In genomic region chr18:42536442-42536841, GRCh38 we compare ENCODE assay signal across 18 cellular contexts.
DNase-seq lines count a peak whose midpoint lies in the region; ATAC-seq and TF ChIP-seq lines count a peak whose summit lies in the region.
"Had no signal": no experiment of that assay in that cellular context is flagged by ENCODE, and none has a peak within 500 bp of the region (broad histone marks: within the 10 kb centered on the region; RNA-seq: fewer than 3 reads in every experiment).

No MANE protein-coding gene starts in this region.

- CTCF ChIA-PET in activated CD4-positive, alpha-beta T cell treated with anti-CD3 and anti-CD28 coated beads for 36 hours (lab: Charles Lee) = no interaction called here

- no peak overlapping the region for H2BK12ac ChIP-seq in mesenchymal stem cell (ENCODE audit: low read length in 2 of 2)

- DNase-seq in NCI-H82 (lab: John Stamatoyannopoulos, UW) = peak; percentile 24
- DNase-seq in NCI-H82 treated with DMSO at 0.1 percent for 48 hours (lab: John Stamatoyannopoulos, UW; ENCODE audit: unreplicated experiment) = no peak
- peak; percentile 81 for DNase-seq in NCI-H524 treated with DMSO at 0.1 percent for 48 hours (lab: John Stamatoyannopoulos, UW)
- peak; percentile 28 for DNase-seq in mesenchymal stem cell
- DNase-seq in activated CD4-positive, alpha-beta T cell treated with anti-CD3 and anti-CD28 coated beads for 36 hours = no peak
- no peak for DNase-seq in GM13976 (ENCODE audit: low spot score)
- DNase-seq: Calu3; CD8-positive, alpha-beta T cell; DMS 273 treated with DMSO at 0.1 percent for 48 hours; DMS79; GDM1; HFFc6; IMR-90 had no signal

- H3K27ac ChIP-seq in mesenchymal stem cell (ENCODE audit: low read length, poor library complexity, severe bottlenecking) = no peak overlapping the region
- H3K27ac ChIP-seq: BLaER1 treated with 17β-estradiol and CSF1 and Interleukin-3, amounts not matched to agents 10 nM and 100 nM had no signal

- H3K4me1 ChIP-seq in mesenchymal stem cell (ENCODE audit: control insufficient read depth, insufficient read depth, low read depth, low read length) = no peaks in the 10 kb centered on the region
- H3K4me1 ChIP-seq: BLaER1 treated with 17β-estradiol and CSF1 and Interleukin-3, amounts not matched to agents 10 nM and 100 nM had no signal

- no peak for ATAC-seq in activated CD4-positive, alpha-beta T cell treated with anti-CD3 and anti-CD28 coated beads for 36 hours
- ATAC-seq in HG02973 (IDR thresholded peaks at IDR 0.05; ENCODE audit: unreplicated experiment) = no peak
- ATAC-seq: CD8-positive, alpha-beta T cell; GM23338; HCT116 had no signal

- H3K36me3 ChIP-seq in mesenchymal stem cell (ENCODE audit: control insufficient read depth in 1 of 2, insufficient read depth in 2 of 2, low read depth in 1 of 2, low read length in 2 of 2) = no peaks in the 10 kb centered on the region
- H3K36me3 ChIP-seq: BLaER1 treated with 17β-estradiol and CSF1 and Interleukin-3, amounts not matched to agents 10 nM and 100 nM had no signal

- H3K4me2 ChIP-seq in mesenchymal stem cell (ENCODE audit: low read length, poor library complexity, severe bottlenecking) = no peak overlapping the region
- H3K4me2 ChIP-seq: BLaER1 treated with 17β-estradiol and CSF1 and Interleukin-3, amounts not matched to agents 10 nM and 100 nM; GM23338 had no signal

- POLR2A ChIA-PET in activated CD4-positive, alpha-beta T cell treated with anti-CD3 and anti-CD28 coated beads for 36 hours (lab: Charles Lee) = no interaction called here

- WGBS in mesenchymal stem cell = no CpG with 5 or more reads among the region's 1 CpG

- no peak overlapping the region for H4K91ac ChIP-seq in mesenchymal stem cell (ENCODE audit: low read length)

- H3K27me3 Mint-ChIP-seq in activated CD4-positive, alpha-beta T cell treated with anti-CD3 and anti-CD28 coated beads for 36 hours = no peaks in the 10 kb centered on the region
- H3K27me3 Mint-ChIP-seq: B cell had no signal

- no peaks in the 10 kb centered on the region for H3K4me1 Mint-ChIP-seq in activated CD4-positive, alpha-beta T cell treated with anti-CD3 and anti-CD28 coated beads for 36 hours
- H3K4me1 Mint-ChIP-seq: B cell had no signal

- TF ChIP-seq CTCF in GM13976 (IDR thresholded peaks at IDR 0.05; ENCODE audit: borderline replicate concordance, control extremely low read depth, extremely low read depth, insufficient read depth, missing control alignments) = no peak

- no peak overlapping the region for H3K9ac ChIP-seq in mesenchymal stem cell (ENCODE audit: low read length)
- H3K9ac ChIP-seq: BLaER1 treated with 17β-estradiol and CSF1 and Interleukin-3, amounts not matched to agents 10 nM and 100 nM had no signal

- intact Hi-C loops in activated CD4-positive, alpha-beta T cell treated with anti-CD3 and anti-CD28 coated beads for 36 hours (cut with DNase I, micrococcal nuclease) = no loop called here

- no peak overlapping the region for H4K8ac ChIP-seq in mesenchymal stem cell (ENCODE audit: low read length)

- H3K9me3 Mint-ChIP-seq in activated CD4-positive, alpha-beta T cell treated with anti-CD3 and anti-CD28 coated beads for 36 hours (ENCODE audit: low read depth) = no peaks in the 10 kb centered on the region
- H3K9me3 Mint-ChIP-seq: CD8-positive, alpha-beta T cell; GM23338 had no signal

- H2BK15ac ChIP-seq in mesenchymal stem cell (ENCODE audit: low read depth, poor library complexity, severe bottlenecking) = no peak overlapping the region

- no peaks in the 10 kb centered on the region for H3K27me3 ChIP-seq in mesenchymal stem cell (ENCODE audit: control insufficient read depth in 1 of 2, insufficient read depth in 1 of 2, low read length in 2 of 2)
- H3K27me3 ChIP-seq: BLaER1 treated with 17β-estradiol and CSF1 and Interleukin-3, amounts not matched to agents 10 nM and 100 nM had no signal

- no peak overlapping the region for H2AFZ ChIP-seq in mesenchymal stem cell (ENCODE audit: low read depth, low read length)
- H2AFZ ChIP-seq: GM23338 had no signal

- H3K23ac ChIP-seq in mesenchymal stem cell (ENCODE audit: low read length in 2 of 2) = no peak overlapping the region

- H3K4me3 Mint-ChIP-seq in activated CD4-positive, alpha-beta T cell treated with anti-CD3 and anti-CD28 coated beads for 36 hours = no peak overlapping the region
- H3K4me3 Mint-ChIP-seq: B cell; CD8-positive, alpha-beta T cell; GM23338; HFFc6 had no signal

- no peaks in the 10 kb centered on the region for H3K79me1 ChIP-seq in mesenchymal stem cell (replicated peaks; ENCODE audit: low read length, poor library complexity, severe bottlenecking)

- no peak overlapping the region for H2BK5ac ChIP-seq in mesenchymal stem cell (ENCODE audit: low read depth, low read length, poor library complexity, severe bottlenecking)

- H3K27ac Mint-ChIP-seq in activated CD4-positive, alpha-beta T cell treated with anti-CD3 and anti-CD28 coated beads for 36 hours = no peak overlapping the region
- H3K27ac Mint-ChIP-seq: B cell; CD8-positive, alpha-beta T cell; GM23338; HFFc6 had no signal

- no peak overlapping the region for H3K4ac ChIP-seq in mesenchymal stem cell (ENCODE audit: low read depth in 1 of 2, low read length in 2 of 2)

- no peak overlapping the region for H2BK120ac ChIP-seq in mesenchymal stem cell (ENCODE audit: low read depth, low read length)

- no peak overlapping the region for H3K18ac ChIP-seq in mesenchymal stem cell (ENCODE audit: low read depth in 1 of 2, low read length in 2 of 2)

- no peaks in the 10 kb centered on the region for H3K36me3 Mint-ChIP-seq in activated CD4-positive, alpha-beta T cell treated with anti-CD3 and anti-CD28 coated beads for 36 hours (ENCODE audit: low read depth)
- H3K36me3 Mint-ChIP-seq: CD8-positive, alpha-beta T cell had no signal

- H3K4me3 ChIP-seq in mesenchymal stem cell (ENCODE audit: insufficient read depth in 1 of 2, low read depth in 1 of 2, low read length in 2 of 2) = no peak overlapping the region
- H3K4me3 ChIP-seq: BLaER1 treated with 17β-estradiol and CSF1 and Interleukin-3, amounts not matched to agents 10 nM and 100 nM; GM23338 had no signal

- no peak overlapping the region for H2AK5ac ChIP-seq in mesenchymal stem cell (ENCODE audit: low read length, severe bottlenecking)

- in situ Hi-C loops in GM13976 (cut with MboI; ENCODE audit: low sequenced_read_pairs, unreplicated experiment) = no loop called here

- H3K14ac ChIP-seq in mesenchymal stem cell (ENCODE audit: low read length in 2 of 2) = no peak overlapping the region

- H3K9me3 ChIP-seq in mesenchymal stem cell (ENCODE audit: control insufficient read depth, low read length) = no peaks in the 10 kb centered on the region
- H3K9me3 ChIP-seq: BLaER1 treated with 17β-estradiol and CSF1 and Interleukin-3, amounts not matched to agents 10 nM and 100 nM had no signal

Comparison
In these comparisons a context has a peak if more than half of its experiments do, and no peak if none do; other contexts are left out.
1. DNase-seq: peak in NCI-H82 (single experiment), NCI-H524 treated with DMSO at 0.1 percent for 48 hours (single experiment) and mesenchymal stem cell (single experiment); none in NCI-H82 treated with DMSO at 0.1 percent for 48 hours (single experiment), activated CD4-positive, alpha-beta T cell treated with anti-CD3 and anti-CD28 coated beads for 36 hours (single experiment) and GM13976 (single experiment).